9 cellular contexts compared by ENCODE assay signal in the genomic region with DNA sequence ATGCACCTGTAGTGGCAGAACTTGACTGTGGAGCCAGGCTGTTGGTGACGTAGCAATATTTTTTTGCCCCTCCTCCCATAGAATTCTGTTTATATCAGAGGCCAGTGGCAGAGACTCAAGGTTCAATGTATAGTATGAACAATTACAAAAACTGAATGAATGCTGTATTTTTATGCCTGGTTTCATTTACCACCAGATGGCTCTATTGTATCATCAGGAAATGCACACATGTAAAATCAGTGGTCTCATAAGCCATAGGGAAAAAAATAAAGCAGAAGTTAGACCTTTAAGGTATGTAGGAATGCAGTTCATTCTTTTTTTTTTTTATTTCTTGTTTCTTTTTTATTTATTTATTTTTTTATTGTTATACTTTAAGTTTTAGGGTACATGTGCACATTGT. TPM values are rescaled to one million over a fixed set of nuclear protein-coding genes. Genes with fewer than 3 reads are reported as not detected.
DNase-seq lines count a peak whose midpoint lies in the region; ATAC-seq and TF ChIP-seq lines count a peak whose summit lies in the region.
"Had no signal": no experiment of that assay in that cellular context is flagged by ENCODE, and none has a peak within 500 bp of the region (broad histone marks: within the 10 kb centered on the region; RNA-seq: fewer than 3 reads in every experiment).

No MANE protein-coding gene starts in this region.

- no peaks in the 10 kb centered on the region for H3K36me3 Mint-ChIP-seq in nephron (ENCODE audit: low read depth)

- H3K4me3 ChIP-seq in Karpas-422 (ENCODE audit: low read length) (no peak overlapping the region), brain microvascular endothelial cell (ENCODE audit: low read depth, low read length) (no peak overlapping the region)

- H3K27me3 Mint-ChIP-seq in nephron (ENCODE audit: low read depth), result peaks cover 3% of the 10 kb centered on the region

- H4K20me1 ChIP-seq in Karpas-422 (ENCODE audit: insufficient read depth, low read depth, low read length), result no peaks in the 10 kb centered on the region

- H3K4me1 ChIP-seq in Karpas-422 (ENCODE audit: low read length), result peaks cover 9% of the 10 kb centered on the region

- no peaks in the 10 kb centered on the region for H3K4me1 Mint-ChIP-seq in nephron

- H3K9me3 Mint-ChIP-seq in nephron, result no peaks in the 10 kb centered on the region

- H3K4me2 ChIP-seq in Karpas-422 (ENCODE audit: low read depth, low read length, poor library complexity, severe bottlenecking), result no peak overlapping the region

- DNase-seq in DMS53 treated with DMSO at 0.1 percent for 48 hours (lab: John Stamatoyannopoulos, UW; ENCODE audit: unreplicated experiment), result peak; percentile 43
- peak; percentile 85 for DNase-seq in Karpas-422
- DNase-seq in brain microvascular endothelial cell, result no peak
- DNase-seq in DMS79 treated with DMSO at 0.1 percent for 48 hours (lab: John Stamatoyannopoulos, UW), result no peak
- DNase-seq in COLO668 (lab: John Stamatoyannopoulos, UW; ENCODE audit: unreplicated experiment), result no peak
- DNase-seq: T-helper 17 cell had no signal

- H3K9me3 ChIP-seq in Karpas-422 (ENCODE audit: low read length), result no peaks in the 10 kb centered on the region

- no peak overlapping the region for H3K9ac ChIP-seq in Karpas-422 (ENCODE audit: low read length)

- no peak overlapping the region for H3K27ac Mint-ChIP-seq in nephron
- H3K27ac Mint-ChIP-seq: T-helper 17 cell had no signal

- no peaks in the 10 kb centered on the region for H3K36me3 ChIP-seq in Karpas-422 (ENCODE audit: insufficient read depth, low read length)
- no peaks in the 10 kb centered on the region for H3K36me3 ChIP-seq in brain microvascular endothelial cell (replicated peaks)

- no peak overlapping the region for H2AFZ ChIP-seq in Karpas-422 (ENCODE audit: low read length)

- in situ Hi-C loops in brain microvascular endothelial cell (cut with HindIII; ENCODE audit: low pct_ligation_motif_present, low sequenced_read_pairs), result no loop called here

- H3K27ac ChIP-seq in Karpas-422 (ENCODE audit: low read length) (no peak overlapping the region), brain microvascular endothelial cell (no peak overlapping the region)

- H3K79me2 ChIP-seq in Karpas-422 (ENCODE audit: low read length), result no peaks in the 10 kb centered on the region

- TF ChIP-seq CTCF in brain microvascular endothelial cell (IDR thresholded peaks at IDR 0.05; ENCODE audit: low read depth, low read length, missing control alignments), result peak; percentile 47
- peak; percentile 36 to 40 (median 39) for TF ChIP-seq CTCF in nephron (IDR thresholded peaks at IDR 0.05; ENCODE audit: unreplicated experiment in 3 of 3)

- H3K27me3 ChIP-seq in Karpas-422 (ENCODE audit: low read length) (no peaks in the 10 kb centered on the region), brain microvascular endothelial cell (replicated peaks) (no peaks in the 10 kb centered on the region)

- no peaks in the 10 kb centered on the region for H3K9me2 ChIP-seq in Karpas-422 (replicated peaks; ENCODE audit: insufficient read depth, low read length)

- no peak for ATAC-seq in HG03571 (IDR thresholded peaks at IDR 0.05; ENCODE audit: unreplicated experiment)
- no peak for ATAC-seq in GM21367 (IDR thresholded peaks at IDR 0.05; ENCODE audit: unreplicated experiment)
- ATAC-seq: T-helper 17 cell had no signal

- no peak overlapping the region for H3K4me3 Mint-ChIP-seq in nephron
- H3K4me3 Mint-ChIP-seq: T-helper 17 cell had no signal

RNA-seq across cellular contexts. Expression of gene CCDC192, which starts 43.6 kb away (rescaled TPM):
- total RNA-seq in Karpas-422 (2014; rRNA removed; shearing (Covaris generic); ENCODE audit: low replicate concordance), result not detected in 2 replicates

Comparison
In these comparisons a context has a peak if more than half of its experiments do, and no peak if none do; other contexts are left out.
1. DNase-seq: peak in DMS53 treated with DMSO at 0.1 percent for 48 hours (single experiment) and Karpas-422 (single experiment); none in brain microvascular endothelial cell (single experiment), DMS79 treated with DMSO at 0.1 percent for 48 hours (single experiment) and COLO668 (single experiment).